10 cellular contexts compared by ENCODE assay signal in the genomic region with DNA sequence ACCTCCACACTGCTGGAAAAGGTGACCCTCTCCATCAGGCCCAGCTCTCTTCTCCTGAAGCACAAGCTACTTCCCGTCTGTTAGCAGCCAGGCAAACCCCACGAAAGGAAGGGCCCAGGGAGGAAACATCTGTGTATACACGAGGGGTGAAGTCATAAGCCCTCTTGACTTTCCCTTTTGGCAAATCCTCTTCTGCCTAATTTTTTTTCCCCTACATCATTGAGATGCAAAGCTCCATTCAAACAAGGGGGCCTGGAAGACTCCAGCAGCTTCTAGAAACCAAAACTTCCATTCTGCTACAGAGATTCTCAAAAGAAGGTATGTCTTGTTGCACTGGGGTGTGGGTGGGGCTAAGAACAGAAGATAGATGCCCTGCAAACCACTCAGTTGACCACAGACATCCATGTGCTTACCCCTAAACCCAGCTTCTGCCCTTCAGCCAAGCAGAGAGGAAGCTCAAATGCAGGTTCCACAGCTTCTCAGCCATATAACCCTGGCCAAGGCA.
DNase-seq lines count a peak whose midpoint lies in the region; ATAC-seq and TF ChIP-seq lines count a peak whose summit lies in the region.
"Had no signal": no experiment of that assay in that cellular context is flagged by ENCODE, and none has a peak within 500 bp of the region (broad histone marks: within the 10 kb centered on the region; RNA-seq: fewer than 3 reads in every experiment).

No MANE protein-coding gene starts in this region.

- no peak overlapping the region for H3K9ac ChIP-seq in PC-3 (ENCODE audit: low read length)

- peak; percentile 44 for ATAC-seq in HG02571 (IDR thresholded peaks at IDR 0.05; ENCODE audit: unreplicated experiment)
- ATAC-seq in PC-3, result no peak

- H3K27me3 ChIP-seq in PC-3 (ENCODE audit: low read length), result peaks cover 52% of the 10 kb centered on the region

- H3F3A ChIP-seq in PC-3 (ENCODE audit: low read length, unreplicated experiment), result no peaks in the 10 kb centered on the region

- H4K20me1 ChIP-seq in PC-3 (ENCODE audit: low read length), result no peaks in the 10 kb centered on the region

- H3K4me2 ChIP-seq in PC-3 (ENCODE audit: low read length), result no peak overlapping the region

- no peak overlapping the region for H3K27ac ChIP-seq in PC-3 (ENCODE audit: low read length)

- H3K79me2 ChIP-seq in PC-3 (ENCODE audit: low read length), result no peaks in the 10 kb centered on the region

- TF ChIP-seq CTCF in PC-3 (conservative IDR thresholded peaks at IDR 0.05; ENCODE audit: low read depth, low read length), result no peak

- H3K9me2 ChIP-seq in PC-3 (replicated peaks; ENCODE audit: low read length), result no peaks in the 10 kb centered on the region

- BruUV-seq in PC-3 (replicated peaks; lab: Mats Ljungman, UMichigan), result no TSS peak

- intact Hi-C loops in PC-3 (cut with micrococcal nuclease), result no loop called here

- no peaks in the 10 kb centered on the region for H3K36me3 ChIP-seq in PC-3 (ENCODE audit: low read depth, low read length)
- H3K36me3 ChIP-seq: thoracic aorta had no signal

- peak; percentile 32 for DNase-seq in SKM-1 treated with dmso at 0.1 percent for 144 hours (lab: John Stamatoyannopoulos, UW; ENCODE audit: unreplicated experiment)
- DNase-seq in mucosa of gallbladder (ENCODE audit: low spot score), result peak; percentile 47
- no peak for DNase-seq in PC-3
- DNase-seq in NCI-H774 (lab: John Stamatoyannopoulos, UW), result no peak
- DNase-seq in NCI-H1930 (lab: John Stamatoyannopoulos, UW), result no peak
- no peak for DNase-seq in DMS79 (lab: John Stamatoyannopoulos, UW)
- DNase-seq: NCI-H526 had no signal

- no peaks in the 10 kb centered on the region for H3K4me1 ChIP-seq in PC-3 (ENCODE audit: insufficient read depth, low read length)

- no peak overlapping the region for H2AFZ ChIP-seq in PC-3 (ENCODE audit: low read length)

- H3K4me3 ChIP-seq in GM08714 (ENCODE audit: low read length), result peak overlapping the region; percentile 17; the same call in 1 of the 2 replicates
- H3K4me3 ChIP-seq in PC-3 (ENCODE audit: low read length), result no peak overlapping the region
- H3K4me3 ChIP-seq: thoracic aorta had no signal

- POLR2A ChIA-PET in PC-3 (lab: Charles Lee; ENCODE audit: unreplicated experiment), result no interaction called here

- no peaks in the 10 kb centered on the region for H3K9me3 ChIP-seq in PC-3 (ENCODE audit: low read length)
- H3K9me3 ChIP-seq: thoracic aorta had no signal

- CTCF ChIA-PET in PC-3 (lab: Charles Lee), result no interaction called here

Comparison
In these comparisons a context has a peak if more than half of its experiments do, and no peak if none do; other contexts are left out.
1. DNase-seq: peak in SKM-1 treated with dmso at 0.1 percent for 144 hours (single experiment) and mucosa of gallbladder (single experiment); none in PC-3 (single experiment), NCI-H774 (single experiment), NCI-H1930 (0 of 2) and DMS79 (single experiment).